1 cellular context compared by ENCODE assay signal in genomic region chr1:1757422-1758058, GRCh38.
TF ChIP-seq lines count a peak whose summit lies in the region.

No MANE protein-coding gene starts in this region.

TF ChIP-seq in H1, 55 proteins besides CTCF, POLR2A, EP300 and RAD21:
- TF ChIP-seq BACH1 (IDR thresholded peaks at IDR 0.05; ENCODE audit: low read length) (no peak), ATF2 (IDR thresholded peaks at IDR 0.05; ENCODE audit: low read length) (no peak), ASH2L (IDR thresholded peaks at IDR 0.05; ENCODE audit: low read length) (no peak), HDAC2 (IDR thresholded peaks at IDR 0.05; ENCODE audit: borderline replicate concordance in 1 of 2, low read depth in 2 of 2, low read length in 2 of 2) (no peak), GABPA (IDR thresholded peaks at IDR 0.05; ENCODE audit: borderline replicate concordance, insufficient read depth, low read length) (no peak), SAP30 (IDR thresholded peaks at IDR 0.05; ENCODE audit: insufficient read depth, insufficient replicate concordance, low read length) (no peak), CREB1 (IDR thresholded peaks at IDR 0.05) (no peak), TBP (IDR thresholded peaks at IDR 0.05; ENCODE audit: low read depth, low read length) (no peak), KDM5A (IDR thresholded peaks at IDR 0.05; ENCODE audit: low read length) (no peak), CTBP2 (IDR thresholded peaks at IDR 0.05; ENCODE audit: borderline replicate concordance, insufficient read depth, insufficient read length, low read length) (no peak), SUZ12 (IDR thresholded peaks at IDR 0.05; ENCODE audit: low read length) (no peak), SIX5 (IDR thresholded peaks at IDR 0.05; ENCODE audit: low read depth, low read length) (no peak), FOSL1 (IDR thresholded peaks at IDR 0.05; ENCODE audit: insufficient read depth, low read depth, low read length) (no peak), KDM4A (IDR thresholded peaks at IDR 0.05; ENCODE audit: low read depth, low read length, severe bottlenecking) (no peak), RBBP5 (IDR thresholded peaks at IDR 0.05; ENCODE audit: borderline replicate concordance, low read depth, low read length) (no peak)
